9 cellular contexts compared by ENCODE assay signal in the genomic region with DNA sequence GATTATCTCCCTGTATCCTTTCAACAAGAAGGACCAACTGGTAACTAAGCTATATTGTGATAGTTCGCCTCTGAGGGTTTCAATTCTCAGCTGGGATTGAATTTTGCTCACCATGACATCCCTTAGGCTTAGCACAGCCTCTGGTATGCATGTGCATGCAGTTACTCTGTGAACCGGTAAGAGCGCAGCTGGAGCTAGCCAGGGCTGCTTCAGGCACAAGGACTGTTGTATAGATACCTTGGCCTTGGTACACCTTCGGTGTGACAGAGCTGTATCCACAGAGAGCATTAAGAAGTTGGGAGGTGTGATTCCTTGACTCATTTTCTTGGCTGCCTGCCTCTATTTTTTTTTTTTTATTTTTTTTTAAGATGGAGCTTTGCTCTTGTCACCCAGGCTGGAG. TPM values are rescaled to one million over a fixed set of nuclear protein-coding genes. Genes with fewer than 3 reads are reported as not detected.
A peak's percentile ranks its signal among the peaks of the same experiment; 100 is the strongest.
DNase-seq lines count a peak whose midpoint lies in the region; ATAC-seq, FAIRE-seq and TF ChIP-seq lines count a peak whose summit lies in the region.
"Had no signal": no experiment of that assay in that cellular context is flagged by ENCODE, and none has a peak within 500 bp of the region (broad histone marks: within the 10 kb centered on the region; RNA-seq: fewer than 3 reads in every experiment).

No MANE protein-coding gene starts in this region.

- no peak for FAIRE-seq in kidney (lab: Jason Lieb, UNC)

- in situ Hi-C loops in ACHN (cut with HindIII; ENCODE audit: low pct_ligation_motif_present, low pct_unique_long_range_greater_than_20kb, low sequenced_read_pairs) = no loop called here

- H3K36me3 ChIP-seq in GM23338 (ENCODE audit: insufficient read depth) = no peaks in the 10 kb centered on the region
- H3K36me3 ChIP-seq in kidney (ENCODE audit: control insufficient read depth in 1 of 2, insufficient read depth in 2 of 2, low read length in 2 of 2) = no peaks in the 10 kb centered on the region

- H3K4me2 ChIP-seq in GM23338 = peak overlapping the region; percentile 87

- peaks cover 34% of the 10 kb centered on the region for H3F3A ChIP-seq in GM23338 (replicated peaks; ENCODE audit: low read depth)

- peak overlapping the region; percentile 48 to 53 for H3K9ac ChIP-seq in kidney (ENCODE audit: low read length in 2 of 2)

- H3K4me3 Mint-ChIP-seq in GM23338 = peak overlapping the region; percentile 80
- H3K4me3 Mint-ChIP-seq in activated naive CD8-positive, alpha-beta T cell treated with anti-CD3 and anti-CD28 coated beads, Interleukin-2, amount 10 ng/mL, durations not matched to agents 7 days and 5 days = peak overlapping the region; percentile 95

- intact Hi-C loops in kidney (cut with DNase I) = no loop called here

- peaks cover 31% of the 10 kb centered on the region for H4K20me1 ChIP-seq in GM23338 (replicated peaks; ENCODE audit: insufficient read depth)

- H3K9me3 ChIP-seq in kidney (ENCODE audit: control insufficient read depth in 1 of 2, low read length in 2 of 2) = no peaks in the 10 kb centered on the region

- H3K27ac ChIP-seq in GM23338 (ENCODE audit: low read depth) (peak overlapping the region; percentile 97; the same call in 1 of the 2 replicates), kidney (ENCODE audit: low read depth in 2 of 2, low read length in 2 of 2) (peak overlapping the region in 1 of 2 donors; percentile 3)

- TF ChIP-seq CTCF in GM23338 (conservative IDR thresholded peaks at IDR 0.05; ENCODE audit: low read depth in 2 of 2) = no peak
- TF ChIP-seq CTCF in kidney (IDR thresholded peaks at IDR 0.05; ENCODE audit: borderline replicate concordance, extremely low read depth, insufficient read depth) = no peak

- no peaks in the 10 kb centered on the region for H3K27me3 ChIP-seq in GM23338 (ENCODE audit: insufficient read depth)

- no peak overlapping the region for H2AFZ ChIP-seq in GM23338

- H3K27ac Mint-ChIP-seq in GM23338 = no peak overlapping the region; the same call in 1 of the 2 replicates
- peak overlapping the region; percentile 71 for H3K27ac Mint-ChIP-seq in activated naive CD8-positive, alpha-beta T cell treated with anti-CD3 and anti-CD28 coated beads, Interleukin-2, amount 10 ng/mL, durations not matched to agents 7 days and 5 days

- ATAC-seq in GM23338 (no peak), HG02885 (IDR thresholded peaks at IDR 0.05; ENCODE audit: poor library complexity, unreplicated experiment) (no peak), GM19324 (IDR thresholded peaks at IDR 0.05; ENCODE audit: low FRiP score, unreplicated experiment) (no peak), GM19467 (IDR thresholded peaks at IDR 0.05; ENCODE audit: unreplicated experiment) (no peak)
- ATAC-seq in activated naive CD8-positive, alpha-beta T cell treated with anti-CD3 and anti-CD28 coated beads, Interleukin-2, amount 10 ng/mL, durations not matched to agents 7 days and 5 days (ENCODE audit: low read depth) = no peak

- H3K9me3 Mint-ChIP-seq in GM23338 = no peaks in the 10 kb centered on the region
- H3K9me3 Mint-ChIP-seq in activated naive CD8-positive, alpha-beta T cell treated with anti-CD3 and anti-CD28 coated beads, Interleukin-2, amount 10 ng/mL, durations not matched to agents 7 days and 5 days = no peaks in the 10 kb centered on the region

- H3K27me3 Mint-ChIP-seq in GM23338 (ENCODE audit: insufficient read depth, low read depth, poor library complexity) = peaks cover 16% of the 10 kb centered on the region
- H3K27me3 Mint-ChIP-seq in activated naive CD8-positive, alpha-beta T cell treated with anti-CD3 and anti-CD28 coated beads, Interleukin-2, amount 10 ng/mL, durations not matched to agents 7 days and 5 days = no peaks in the 10 kb centered on the region

- H3K9me2 ChIP-seq in GM23338 (ENCODE audit: insufficient read depth) = no peaks in the 10 kb centered on the region

- DNase-seq in ACHN (peak; percentile 16), GM23338 (ENCODE audit: low spot score) (peak; percentile 27), kidney (no peak), DMS53 (lab: John Stamatoyannopoulos, UW) (no peak)
- no peak for DNase-seq in activated naive CD8-positive, alpha-beta T cell treated with anti-CD3 and anti-CD28 coated beads, Interleukin-2, amount 10 ng/mL, durations not matched to agents 7 days and 5 days
- DNase-seq: stimulated activated CD4-positive, alpha-beta T cell treated with anti-CD3 and anti-CD28 coated beads, Interleukin-2, amount 100 ng/mL, for 24 hours had no signal

- H3K4me1 Mint-ChIP-seq in GM23338 = peaks cover 47% of the 10 kb centered on the region
- peaks cover 40% of the 10 kb centered on the region for H3K4me1 Mint-ChIP-seq in activated naive CD8-positive, alpha-beta T cell treated with anti-CD3 and anti-CD28 coated beads, Interleukin-2, amount 10 ng/mL, durations not matched to agents 7 days and 5 days

- H3K4me1 ChIP-seq in GM23338 (ENCODE audit: insufficient read depth) (peaks cover 37% of the 10 kb centered on the region), kidney (ENCODE audit: control insufficient read depth in 1 of 2, insufficient read depth in 1 of 2, low read depth in 1 of 2, low read length in 2 of 2) (peaks cover 38 to 40% of the 10 kb centered on the region in 2 donors)

- POLR2A ChIA-PET in activated naive CD8-positive, alpha-beta T cell treated with anti-CD3 and anti-CD28 coated beads, Interleukin-2, amount 10 ng/mL, durations not matched to agents 7 days and 5 days (lab: Charles Lee) = interaction anchor here (0.6 to 3.4 kb wide), 11 partner anchors 10 to 605 kb away, joined by 3 to 16 read pairs (median 4); a partner anchor contains a TSS

- peaks cover 17% of the 10 kb centered on the region for H3K36me3 Mint-ChIP-seq in GM23338 (ENCODE audit: low read depth)
- H3K36me3 Mint-ChIP-seq in activated naive CD8-positive, alpha-beta T cell treated with anti-CD3 and anti-CD28 coated beads, Interleukin-2, amount 10 ng/mL, durations not matched to agents 7 days and 5 days = peaks cover 2% of the 10 kb centered on the region

- H3K4me3 ChIP-seq in GM23338 (peak overlapping the region; percentile 91), kidney (ENCODE audit: low read length in 2 of 2) (peak overlapping the region in 1 of 2 donors; percentile 87)

- H3K79me2 ChIP-seq in GM23338 (replicated peaks; ENCODE audit: insufficient read depth) = peaks cover 52% of the 10 kb centered on the region

TF ChIP-seq in GM23338, 12 proteins besides CTCF, POLR2A, EP300 and RAD21 (continues in another document):
- TF ChIP-seq, protein P1, sequence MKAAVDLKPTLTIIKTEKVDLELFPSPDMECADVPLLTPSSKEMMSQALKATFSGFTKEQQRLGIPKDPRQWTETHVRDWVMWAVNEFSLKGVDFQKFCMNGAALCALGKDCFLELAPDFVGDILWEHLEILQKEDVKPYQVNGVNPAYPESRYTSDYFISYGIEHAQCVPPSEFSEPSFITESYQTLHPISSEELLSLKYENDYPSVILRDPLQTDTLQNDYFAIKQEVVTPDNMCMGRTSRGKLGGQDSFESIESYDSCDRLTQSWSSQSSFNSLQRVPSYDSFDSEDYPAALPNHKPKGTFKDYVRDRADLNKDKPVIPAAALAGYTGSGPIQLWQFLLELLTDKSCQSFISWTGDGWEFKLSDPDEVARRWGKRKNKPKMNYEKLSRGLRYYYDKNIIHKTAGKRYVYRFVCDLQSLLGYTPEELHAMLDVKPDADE (IDR thresholded peaks at IDR 0.05) = no peak
- no peak for TF ChIP-seq POLR2AphosphoS5 (IDR thresholded peaks at IDR 0.05; ENCODE audit: low read depth)

RNA-seq across cellular contexts. Expression of a gene that starts 2.3 kb away (rescaled TPM):
- 158 and 321 TPM in 2 replicates for total RNA-seq in GM23338 (2014; rRNA removed; shearing (Covaris generic))
- polyA plus RNA-seq in GM23338 (2016; fragmentation: Nextera tagmentation; extraction: Ambion mirVana) (373 and 391 TPM in 2 replicates), kidney (ENCODE audit: insufficient read depth, low read depth, low replicate concordance) (107 TPM)
- 10 to 100 TPM; 88.4 TPM for total RNA-seq in activated naive CD8-positive, alpha-beta T cell treated with anti-CD3 and anti-CD28 coated beads, Interleukin-2, amount 10 ng/mL, durations not matched to agents 7 days and 5 days
- 76.4 TPM for total RNA-seq in kidney

RNA-seq across cellular contexts. Expression of a gene that starts 2.3 kb away (rescaled TPM):
- 102 and 115 TPM in 2 replicates for total RNA-seq in GM23338 (2014; rRNA removed; shearing (Covaris generic))
- polyA plus RNA-seq in GM23338 (2016; fragmentation: Nextera tagmentation; extraction: Ambion mirVana) (37.3 and 39.5 TPM in 2 replicates), kidney (ENCODE audit: insufficient read depth, low read depth, low replicate concordance) (21.4 TPM)
- 10 to 100 TPM; 48.1 to 50.1 TPM for total RNA-seq in activated naive CD8-positive, alpha-beta T cell treated with anti-CD3 and anti-CD28 coated beads, Interleukin-2, amount 10 ng/mL, durations not matched to agents 7 days and 5 days
- total RNA-seq in kidney = 27.0 TPM

RNA-seq across cellular contexts. Expression of a gene that starts 3.1 kb away (rescaled TPM):
- 31.8 and 55.4 TPM in 2 replicates for total RNA-seq in GM23338 (2014; rRNA removed; shearing (Covaris generic))
- 59.2 and 63.8 TPM in 2 replicates for polyA plus RNA-seq in GM23338 (2016; fragmentation: Nextera tagmentation; extraction: Ambion mirVana)
- total RNA-seq in activated naive CD8-positive, alpha-beta T cell treated with anti-CD3 and anti-CD28 coated beads, Interleukin-2, amount 10 ng/mL, durations not matched to agents 7 days and 5 days = 10 to 100 TPM; 84.0 to 90.7 TPM
- total RNA-seq in kidney = 42.5 TPM
- 25.3 TPM for polyA plus RNA-seq in kidney (ENCODE audit: insufficient read depth, low read depth, low replicate concordance)

RNA-seq across cellular contexts. Expression of a gene that starts 28.4 kb away (rescaled TPM):
- 74.2 and 98.5 TPM in 2 replicates for total RNA-seq in GM23338 (2014; rRNA removed; shearing (Covaris generic))
- polyA plus RNA-seq in GM23338 (2016; fragmentation: Nextera tagmentation; extraction: Ambion mirVana) (34.8 and 39.6 TPM in 2 replicates), kidney (ENCODE audit: insufficient read depth, low read depth, low replicate concordance) (44.7 TPM)
- 100 to 1,000 TPM; 119 to 130 TPM for total RNA-seq in activated naive CD8-positive, alpha-beta T cell treated with anti-CD3 and anti-CD28 coated beads, Interleukin-2, amount 10 ng/mL, durations not matched to agents 7 days and 5 days
- total RNA-seq in kidney = 56.5 TPM

RNA-seq across cellular contexts. Expression of a gene that starts 37.8 kb away (rescaled TPM):
- total RNA-seq in GM23338 (2014; rRNA removed; shearing (Covaris generic)) = 2.4 TPM in 1 of 2 replicates, not detected in the other
- polyA plus RNA-seq in GM23338 (2016; fragmentation: Nextera tagmentation; extraction: Ambion mirVana) (0.97 and 1.4 TPM in 2 replicates), kidney (ENCODE audit: insufficient read depth, low read depth, low replicate concordance) (2.8 TPM)
- total RNA-seq in activated naive CD8-positive, alpha-beta T cell treated with anti-CD3 and anti-CD28 coated beads, Interleukin-2, amount 10 ng/mL, durations not matched to agents 7 days and 5 days = under 1 TPM in 1 of 2 experiments, not detected in 1; 0.40 TPM
- total RNA-seq in kidney = 3.9 TPM

Comparison
In these comparisons a context has a peak if more than half of its experiments do, and no peak if none do; other contexts are left out.
1. DNase-seq: peak in ACHN (single experiment) and GM23338 (single experiment); none in activated naive CD8-positive, alpha-beta T cell treated with anti-CD3 and anti-CD28 coated beads, Interleukin-2, amount 10 ng/mL, durations not matched to agents 7 days and 5 days (single experiment), kidney (single experiment) and DMS53 (single experiment).